Comparison of ENCODE assay signal across 24 cellular contexts in the genomic region with DNA sequence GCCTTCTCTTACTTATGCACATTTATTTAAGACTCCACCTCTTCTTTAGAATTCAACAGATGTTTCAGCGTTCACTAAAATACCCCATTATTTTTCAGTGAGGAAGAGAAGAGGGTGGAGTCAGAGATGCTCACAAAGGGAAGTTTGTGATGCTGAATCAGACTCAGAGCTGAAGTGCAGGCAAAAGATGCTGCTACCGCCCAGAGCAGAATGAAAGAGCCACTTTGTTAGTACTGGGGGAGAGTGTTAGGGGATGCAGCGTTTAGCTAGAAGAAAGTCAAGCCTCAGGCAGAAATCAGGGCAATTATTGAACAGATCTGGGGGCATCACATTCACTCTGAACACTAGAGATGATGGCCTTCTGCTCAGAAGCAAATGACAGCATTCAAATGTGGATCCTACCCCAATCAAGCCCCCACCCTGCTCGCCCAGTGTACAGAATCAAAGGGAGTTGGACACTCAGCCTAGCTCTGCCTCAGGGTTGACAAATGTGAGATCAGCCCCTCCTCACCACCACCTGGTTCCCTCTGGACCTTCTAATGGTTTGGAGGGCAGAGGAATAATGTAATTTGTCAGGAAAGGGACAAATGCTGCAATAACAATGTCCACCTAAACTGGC.
DNase-seq lines count a peak whose midpoint lies in the region; ATAC-seq and TF ChIP-seq lines count a peak whose summit lies in the region.
"Had no signal": no experiment of that assay in that cellular context is flagged by ENCODE, and none has a peak within 500 bp of the region (broad histone marks: within the 10 kb centered on the region; RNA-seq: fewer than 3 reads in every experiment).

No MANE protein-coding gene starts in this region.

- no peaks in the 10 kb centered on the region for H3K27me3 ChIP-seq in PC-9 (ENCODE audit: insufficient read depth, low read depth)
- H3K27me3 ChIP-seq: cardiac muscle cell, heart left ventricle had no signal

- no peaks in the 10 kb centered on the region for H3K36me3 Mint-ChIP-seq in glutamatergic neuron (ENCODE audit: unreplicated experiment)
- H3K36me3 Mint-ChIP-seq in nephron (ENCODE audit: low read depth): no peaks in the 10 kb centered on the region
- H3K36me3 Mint-ChIP-seq in type B pancreatic cell: peaks cover 12% of the 10 kb centered on the region
- H3K36me3 Mint-ChIP-seq: activated naive CD4-positive, alpha-beta T cell treated with anti-CD3 and anti-CD28 coated beads, Interleukin-2, amount 10 ng/mL, durations not matched to agents 7 days and 5 days; natural killer cell treated with Interleukin-12 subunit alpha and Interleukin-12 subunit beta and Interleukin-15 and Interleukin-18, amount 100 ng/mL, for 72 hours had no signal

- no TSS peak for BruUV-seq in PC-9 (replicated peaks; lab: Mats Ljungman, UMichigan)

- H3K9me3 Mint-ChIP-seq in glutamatergic neuron (ENCODE audit: unreplicated experiment): peaks cover 3% of the 10 kb centered on the region
- no peaks in the 10 kb centered on the region for H3K9me3 Mint-ChIP-seq in nephron
- H3K9me3 Mint-ChIP-seq in type B pancreatic cell: no peaks in the 10 kb centered on the region
- H3K9me3 Mint-ChIP-seq: activated naive CD4-positive, alpha-beta T cell treated with anti-CD3 and anti-CD28 coated beads, Interleukin-2, amount 10 ng/mL, durations not matched to agents 7 days and 5 days had no signal

- H3K9me2 ChIP-seq in PC-9 (ENCODE audit: insufficient read depth): no peaks in the 10 kb centered on the region

- ATAC-seq in Right ventricle myocardium inferior: peak; percentile 18
- ATAC-seq: heart left ventricle; natural killer cell treated with Interleukin-12 subunit alpha and Interleukin-12 subunit beta and Interleukin-15 and Interleukin-18, amount 100 ng/mL, for 72 hours; Panc1 had no signal

- H3K27ac ChIP-seq in PC-9: no peak overlapping the region
- H3K27ac ChIP-seq: cardiac muscle cell, heart left ventricle had no signal

- TF ChIP-seq CTCF in glutamatergic neuron (IDR thresholded peaks at IDR 0.05; ENCODE audit: partially characterized antibody, unreplicated experiment) (no peak), nephron (IDR thresholded peaks at IDR 0.05; ENCODE audit: unreplicated experiment in 3 of 3) (no peak), type B pancreatic cell (conservative IDR thresholded peaks at IDR 0.05) (no peak), PC-9 (conservative IDR thresholded peaks at IDR 0.05) (no peak)

- H3K4me3 ChIP-seq in PC-9: no peak overlapping the region
- H3K4me3 ChIP-seq: cardiac muscle cell, heart left ventricle had no signal

- H3K4me1 ChIP-seq in PC-9 (replicated peaks; ENCODE audit: insufficient read depth): peaks cover 16% of the 10 kb centered on the region

- intact Hi-C loops in Right ventricle myocardium inferior (cut with DNase I): no loop called here
- intact Hi-C loops in cardiac septum (cut with DNase I): no loop called here
- intact Hi-C loops in PC-9 (cut with micrococcal nuclease; ENCODE audit: unreplicated experiment): no loop called here

- H3K27me3 Mint-ChIP-seq in glutamatergic neuron (ENCODE audit: unreplicated experiment) (peaks cover 2% of the 10 kb centered on the region), nephron (ENCODE audit: low read depth) (no peaks in the 10 kb centered on the region), type B pancreatic cell (peaks cover 56% of the 10 kb centered on the region)

- no peaks in the 10 kb centered on the region for H3K79me2 ChIP-seq in PC-9 (ENCODE audit: low read depth)

- DNase-seq in Right ventricle myocardium inferior (ENCODE audit: missing footprints): no peak
- DNase-seq in cardiac septum (ENCODE audit: low spot score): no peak
- peak; percentile 43 for DNase-seq in glutamatergic neuron
- DNase-seq in type B pancreatic cell (ENCODE audit: extremely low spot score, unreplicated experiment): no peak
- DNase-seq in PC-9: no peak
- DNase-seq in DMS79 (lab: John Stamatoyannopoulos, UW): no peak
- DNase-seq in stimulated activated CD4-positive, alpha-beta T cell treated with anti-CD3 and anti-CD28 coated beads, Interleukin-4, amount 100 ng/mL, for 1 hour: no peak
- DNase-seq: 8988T; activated CD4-positive, alpha-beta T cell treated with anti-CD3 and anti-CD28 coated beads for 4 hours; activated naive CD4-positive, alpha-beta T cell treated with anti-CD3 and anti-CD28 coated beads, Interleukin-2, amount 10 ng/mL, durations not matched to agents 7 days and 5 days; amniotic stem cell; H7; heart left ventricle; KBM-7; MM.1S; NCI-H1417; NCI-H2081 treated with DMSO at 0.1 percent for 48 hours; NCI-H510A; NK-92 treated with Interleukin-12 subunit alpha and Interleukin-12 subunit beta, amount 100 ng/mL, for 24 hours; T-helper 2 cell had no signal

- peak overlapping the region; percentile 91 for H3K27ac Mint-ChIP-seq in glutamatergic neuron (ENCODE audit: unreplicated experiment)
- H3K27ac Mint-ChIP-seq in nephron: peak overlapping the region; percentile 69 to 97 (median 92)
- H3K27ac Mint-ChIP-seq in type B pancreatic cell: peak overlapping the region; percentile 30
- H3K27ac Mint-ChIP-seq: activated naive CD4-positive, alpha-beta T cell treated with anti-CD3 and anti-CD28 coated beads, Interleukin-2, amount 10 ng/mL, durations not matched to agents 7 days and 5 days; natural killer cell treated with Interleukin-12 subunit alpha and Interleukin-12 subunit beta and Interleukin-15 and Interleukin-18, amount 100 ng/mL, for 72 hours had no signal

- H3K4me2 ChIP-seq in PC-9: no peak overlapping the region

- POLR2A ChIA-PET in PC-9 (lab: Charles Lee; ENCODE audit: unreplicated experiment): no interaction called here

- H3K4me1 Mint-ChIP-seq in glutamatergic neuron (ENCODE audit: low read depth, unreplicated experiment) (peaks cover 44% of the 10 kb centered on the region), nephron (peaks cover 49% of the 10 kb centered on the region), type B pancreatic cell (ENCODE audit: unreplicated experiment) (peaks cover 45% of the 10 kb centered on the region)
- H3K4me1 Mint-ChIP-seq: activated naive CD4-positive, alpha-beta T cell treated with anti-CD3 and anti-CD28 coated beads, Interleukin-2, amount 10 ng/mL, durations not matched to agents 7 days and 5 days had no signal

- CTCF ChIA-PET in PC-9 (lab: Charles Lee): no interaction called here

- no peaks in the 10 kb centered on the region for H3K36me3 ChIP-seq in PC-9 (ENCODE audit: low read depth)
- H3K36me3 ChIP-seq: cardiac muscle cell, heart left ventricle had no signal

- no peaks in the 10 kb centered on the region for H4K20me1 ChIP-seq in PC-9 (ENCODE audit: insufficient read depth)

- H2AFZ ChIP-seq in PC-9: no peak overlapping the region

- H3K4me3 Mint-ChIP-seq in glutamatergic neuron (ENCODE audit: unreplicated experiment): peak overlapping the region; percentile 27
- H3K4me3 Mint-ChIP-seq in nephron: no peak overlapping the region
- peak overlapping the region; percentile 23 for H3K4me3 Mint-ChIP-seq in type B pancreatic cell
- H3K4me3 Mint-ChIP-seq: activated naive CD4-positive, alpha-beta T cell treated with anti-CD3 and anti-CD28 coated beads, Interleukin-2, amount 10 ng/mL, durations not matched to agents 7 days and 5 days; natural killer cell treated with Interleukin-12 subunit alpha and Interleukin-12 subunit beta and Interleukin-15 and Interleukin-18, amount 100 ng/mL, for 72 hours had no signal

- no peaks in the 10 kb centered on the region for H3K9me3 ChIP-seq in PC-9 (ENCODE audit: insufficient read depth, low read depth)
- H3K9me3 ChIP-seq: heart left ventricle had no signal

- no peaks in the 10 kb centered on the region for H3F3A ChIP-seq in PC-9 (ENCODE audit: insufficient read depth, low read depth)

Comparison
In these comparisons a context has a peak if more than half of its experiments do, and no peak if none do; other contexts are left out.
1. H3K27ac Mint-ChIP-seq: peak in every context shown above with its lines; median percentile 92 in nephron; 91 in glutamatergic neuron; 30 in type B pancreatic cell.
2. H3K4me3 Mint-ChIP-seq: peak in glutamatergic neuron (single experiment) and type B pancreatic cell (single experiment); none in nephron (0 of 3).